8 cellular contexts compared by ENCODE assay signal in genomic region chr1:44783697-44784093, GRCh38. TPM values are rescaled to one million over a fixed set of nuclear protein-coding genes. Genes with fewer than 3 reads are reported as not detected.
DNase-seq lines count a peak whose midpoint lies in the region; ATAC-seq and TF ChIP-seq lines count a peak whose summit lies in the region.

No MANE protein-coding gene starts in this region.

- ATAC-seq in naive B cell (ENCODE audit: low read depth in 2 of 2) (no peak), HG03039 (IDR thresholded peaks at IDR 0.05; ENCODE audit: unreplicated experiment) (no peak), GM19463 (IDR thresholded peaks at IDR 0.05; ENCODE audit: unreplicated experiment) (no peak)

- H3K27ac ChIP-seq in AG04450 (ENCODE audit: low read depth, low read length), result no peak overlapping the region

- peaks cover 2% of the 10 kb centered on the region for H3K27me3 ChIP-seq in AG04450 (ENCODE audit: control insufficient read depth, insufficient read depth, low read length)

- no peaks in the 10 kb centered on the region for H3K9me3 Mint-ChIP-seq in naive B cell

- TF ChIP-seq CTCF in AG04450 (IDR thresholded peaks at IDR 0.05; ENCODE audit: low read depth, low read length), result no peak
- no peak for TF ChIP-seq CTCF in HFF-Myc (IDR thresholded peaks at IDR 0.05; ENCODE audit: low read depth, low read length, missing control alignments)

- DNase-seq in AG04450 (ENCODE audit: low read depth, low spot score) (no peak), HFF-Myc (ENCODE audit: extremely low read depth, low read depth) (no peak), cerebellar cortex (ENCODE audit: low spot score) (peak; percentile 66), naive B cell (no peak), COR-L47 (lab: John Stamatoyannopoulos, UW) (no peak)
- no peak for DNase-seq in stimulated activated CD4-positive, alpha-beta T cell treated with anti-CD3 and anti-CD28 coated beads, Interleukin-2, amount 100 ng/mL, for 48 hours

- peak overlapping the region in 4 of 6 donors; percentile 24 to 88 (median 69) for H3K27ac Mint-ChIP-seq in naive B cell

- no peaks in the 10 kb centered on the region; the same call in 1 of the 2 replicates for H3K9me3 ChIP-seq in AG04450 (ENCODE audit: control insufficient read depth, insufficient read depth, low read length)

- peak overlapping the region; percentile 71 to 89 (median 82) for H3K4me3 Mint-ChIP-seq in naive B cell

- H3K4me1 Mint-ChIP-seq in naive B cell, result peaks cover 21 to 37% (median 22%) of the 10 kb centered on the region in 3 donors

- POLR2A ChIA-PET in AG04450 (lab: Yijun Ruan, JAX), result interaction anchor here (0.6 to 2.3 kb wide), 6 partner anchors 8 to 228 kb away, joined by 3 to 9 read pairs (median 5); partner anchors contain the start of genes HECTD3, PLK3 and RPS8

- H3K36me3 Mint-ChIP-seq in naive B cell, result peaks cover 0 to 5% of the 10 kb centered on the region in 2 donors

- CTCF ChIA-PET in AG04450 (lab: Charles Lee), result interaction anchor here (0.7 to 2.2 kb wide), 3 partner anchors 10 to 69 kb away, joined by 3 to 10 read pairs (median 4); partner anchors contain the start of gene RNU5D-1

- no peaks in the 10 kb centered on the region for H3K27me3 Mint-ChIP-seq in naive B cell

- peak overlapping the region; percentile 41; the same call in 1 of the 2 replicates for H3K4me3 ChIP-seq in AG04450 (ENCODE audit: low read depth, low read length)
- peak overlapping the region; percentile 15 for H3K4me3 ChIP-seq in HFF-Myc (replicated peaks; ENCODE audit: low read depth, low read length)

RNA-seq across cellular contexts. Expression of gene BEST4, which starts 4.3 kb away (rescaled TPM):
- polyA plus RNA-seq in AG04450 (2011; rRNA removed) (0.07 and 0.17 TPM in 2 replicates), naive B cell (ENCODE audit: low read depth in 6 of 6) (under 1 TPM in 1 of 6 donors, not detected in 5; 0.12 TPM)
- not detected in 2 replicates for polyA minus RNA-seq in AG04450 (2011; rRNA and poly(A)+ RNA removed)

RNA-seq across cellular contexts. Expression of gene RPS8, which starts 8.4 kb away (rescaled TPM):
- polyA plus RNA-seq in AG04450 (2011; rRNA removed), result 2,661 and 2,755 TPM in 2 replicates
- polyA minus RNA-seq in AG04450 (2011; rRNA and poly(A)+ RNA removed), result 491 and 532 TPM in 2 replicates
- 1,000 to 10,000 TPM in 5 of 6 donors, 100 to 1,000 TPM in 1; 896 to 1,302 (median 1,132) TPM for polyA plus RNA-seq in naive B cell (ENCODE audit: low read depth in 6 of 6)

RNA-seq across cellular contexts. Expression of gene PLK3, which starts 16.5 kb away (rescaled TPM):
- 14.2 and 20.1 TPM in 2 replicates for polyA plus RNA-seq in AG04450 (2011; rRNA removed)
- polyA minus RNA-seq in AG04450 (2011; rRNA and poly(A)+ RNA removed), result 17.2 and 22.6 TPM in 2 replicates
- polyA plus RNA-seq in naive B cell (ENCODE audit: low read depth in 6 of 6), result 1 to 10 TPM; 2.6 to 9.2 (median 5.0) TPM

RNA-seq across cellular contexts. Expression of gene DYNLT4, which starts 23.5 kb away (rescaled TPM):
- polyA plus RNA-seq in AG04450 (2011; rRNA removed) (not detected in 2 replicates), naive B cell (ENCODE audit: low read depth in 6 of 6) (not detected)
- polyA minus RNA-seq in AG04450 (2011; rRNA and poly(A)+ RNA removed), result not detected in 2 replicates

RNA-seq across cellular contexts. Expression of gene BTBD19, which starts 24.6 kb away (rescaled TPM):
- polyA plus RNA-seq in AG04450 (2011; rRNA removed) (6.9 and 7.3 TPM in 2 replicates), naive B cell (ENCODE audit: low read depth in 6 of 6) (under 1 TPM in 3 of 6 donors, not detected in 3; 0.09 to 0.57 (median 0.31) TPM)
- 5.0 and 10.7 TPM in 2 replicates for polyA minus RNA-seq in AG04450 (2011; rRNA and poly(A)+ RNA removed)
